8 cellular contexts compared by ENCODE assay signal in genomic region chr3:63911395-63911900, GRCh38. TPM values are rescaled to one million over a fixed set of nuclear protein-coding genes. Genes with fewer than 3 reads are reported as not detected.
DNase-seq lines count a peak whose midpoint lies in the region; ATAC-seq and TF ChIP-seq lines count a peak whose summit lies in the region.

No MANE protein-coding gene starts in this region.

- H3K27me3 ChIP-seq in heart right ventricle: no peaks in the 10 kb centered on the region

- DNase-seq in heart right ventricle: no peak
- no peak for DNase-seq in left ventricle myocardium superior
- DNase-seq in LNCaP clone FGC (ENCODE audit: low read depth): no peak
- no peak for DNase-seq in coronary artery (ENCODE audit: low spot score)
- DNase-seq in NCI-H146 (lab: John Stamatoyannopoulos, UW): no peak
- DNase-seq in NCI-H1048 (lab: John Stamatoyannopoulos, UW): no peak
- no peak for DNase-seq in hippocampal formation (lab: John Stamatoyannopoulos, UW)

- no peaks in the 10 kb centered on the region for H3K9me3 Mint-ChIP-seq in nephron

- H3K4me3 ChIP-seq in heart right ventricle: peak overlapping the region; percentile 66 to 97 (median 73)
- peak overlapping the region; percentile 59 for H3K4me3 ChIP-seq in LNCaP clone FGC (ENCODE audit: low read depth, low read length)
- peak overlapping the region; percentile 74 for H3K4me3 ChIP-seq in coronary artery

- peak in 2 of 8 donors; percentile 16 to 20 for ATAC-seq in heart right ventricle
- ATAC-seq in left ventricle myocardium superior: no peak

- no peak for TF ChIP-seq CTCF in heart right ventricle (IDR thresholded peaks at IDR 0.05)
- TF ChIP-seq CTCF in LNCaP clone FGC (IDR thresholded peaks at IDR 0.05; ENCODE audit: control insufficient read depth, extremely low read depth, insufficient read depth): no peak
- no peak for TF ChIP-seq CTCF in coronary artery (IDR thresholded peaks at IDR 0.05)
- TF ChIP-seq CTCF in nephron (IDR thresholded peaks at IDR 0.05; ENCODE audit: unreplicated experiment in 3 of 3): no peak

- peaks cover 15% of the 10 kb centered on the region for H3K4me1 Mint-ChIP-seq in nephron

- peaks cover 4 to 49% (median 38%) of the 10 kb centered on the region in 9 donors for H3K4me1 ChIP-seq in heart right ventricle

- peak overlapping the region; percentile 88 to 91 (median 90) for H3K4me3 Mint-ChIP-seq in nephron

- peak overlapping the region; percentile 77 to 94 (median 81) for H3K27ac Mint-ChIP-seq in nephron

- H3K36me3 ChIP-seq in heart right ventricle: peaks cover 0 to 19% (median 5%) of the 10 kb centered on the region in 9 donors

- intact Hi-C loops in heart right ventricle (cut with DNase I): loop anchor here in 8 of 10 donors (5.0 to 10.0 kb wide), 7 partner anchors 44 to 86 kb away; partner anchors contain the start of genes ATXN7 (in 2 of the 8) and THOC7 (in 2 of the 8)
- intact Hi-C loops in left ventricle myocardium superior (cut with micrococcal nuclease): no loop called here

- H3K36me3 Mint-ChIP-seq in nephron (ENCODE audit: low read depth): peaks cover 17% of the 10 kb centered on the region

- WGBS in heart right ventricle, 2 donors: 4 to 5% methylated on average over 22 to 24 of the region's 24 CpGs

- peak overlapping the region; percentile 90 to 100 (median 98) for H3K27ac ChIP-seq in heart right ventricle
- peak overlapping the region; percentile 97 to 100 for H3K27ac ChIP-seq in coronary artery

- no peaks in the 10 kb centered on the region for H3K9me3 ChIP-seq in heart right ventricle

- H3K27me3 Mint-ChIP-seq in nephron (ENCODE audit: low read depth): peaks cover 4% of the 10 kb centered on the region

RNA-seq across cellular contexts. Expression of gene SCAANT1, which starts 0.7 kb away (rescaled TPM):
- total RNA-seq in heart right ventricle: not detected
- polyA plus RNA-seq in heart right ventricle: not detected
- not detected for total RNA-seq in left ventricle myocardium superior

RNA-seq across cellular contexts. Expression of gene ATXN7, which starts 47.8 kb away (rescaled TPM):
- total RNA-seq in heart right ventricle (10 to 100 TPM; 13.3 to 31.0 (median 22.4) TPM), left ventricle myocardium superior (12.6 TPM)
- polyA plus RNA-seq in heart right ventricle: 1 to 10 TPM; 1.7 to 5.0 TPM

RNA-seq across cellular contexts. Expression of gene THOC7, which starts 47.8 kb away (rescaled TPM):
- 10 to 100 TPM; 71.3 to 97.8 (median 79.4) TPM for total RNA-seq in heart right ventricle
- polyA plus RNA-seq in heart right ventricle: 100 to 1,000 TPM in 1 of 2 donors, 10 to 100 TPM in 1; 75.2 to 204 TPM
- 82.5 TPM for total RNA-seq in left ventricle myocardium superior
